Comparison of ENCODE assay signal across 1 cellular context in genomic region chr12:56751712-56752598, GRCh38.
TF ChIP-seq lines count a peak whose summit lies in the region.

TSS of gene PRIM1 (minus strand) at chr12:56752323. CDS start at chr12:56752298, 25 bp downstream.

TF ChIP-seq in HEK293, 187 proteins besides CTCF, POLR2A, EP300 and RAD21 (continued from another document and continues in another):
- no peak for TF ChIP-seq ZNF292 (tag by site-specific recombination; IDR thresholded peaks at IDR 0.05; ENCODE audit: borderline replicate concordance, low read depth)
- TF ChIP-seq ZSCAN5A (tag by site-specific recombination; IDR thresholded peaks at IDR 0.05) = no peak
- TF ChIP-seq ZNF555 (tag by site-specific recombination; conservative IDR thresholded peaks at IDR 0.05) = no peak
- TF ChIP-seq ZNF560 (tag by site-specific recombination; IDR thresholded peaks at IDR 0.05; ENCODE audit: borderline replicate concordance) = no peak
- peak; percentile 83 for TF ChIP-seq ZBTB8A (tag by site-specific recombination; IDR thresholded peaks at IDR 0.05)
- TF ChIP-seq ZNF426 (tag by site-specific recombination; IDR thresholded peaks at IDR 0.05) = no peak
- TF ChIP-seq ZNF518A (tag by site-specific recombination; conservative IDR thresholded peaks at IDR 0.05; ENCODE audit: low read depth) = peak; percentile 12; the same call in 1 of the 2 replicates
- TF ChIP-seq AEBP2 (tag by site-specific recombination; IDR thresholded peaks at IDR 0.05; ENCODE audit: borderline replicate concordance) = no peak
- no peak; the same call in 1 of the 2 replicates for TF ChIP-seq KLF16 (tag by site-specific recombination; IDR thresholded peaks at IDR 0.05)
- no peak for TF ChIP-seq OSR2 (tag by site-specific recombination; IDR thresholded peaks at IDR 0.05)
- no peak for TF ChIP-seq ZNF202 (tag by site-specific recombination; IDR thresholded peaks at IDR 0.05; ENCODE audit: borderline replicate concordance)
- TF ChIP-seq ZNF302 (tag by site-specific recombination; IDR thresholded peaks at IDR 0.05; ENCODE audit: low read depth) = no peak
- no peak for TF ChIP-seq ZNF184 (tag by site-specific recombination; IDR thresholded peaks at IDR 0.05)
- peak; percentile 71 for TF ChIP-seq SP3 (tag by site-specific recombination; IDR thresholded peaks at IDR 0.05)
- peak; percentile 39; the same call in 1 of the 2 replicates for TF ChIP-seq ZNF391 (tag by site-specific recombination; IDR thresholded peaks at IDR 0.05; ENCODE audit: borderline replicate concordance, low read depth)
- no peak for TF ChIP-seq ZNF239 (tag by site-specific recombination; IDR thresholded peaks at IDR 0.05)
- TF ChIP-seq ZNF791 (tag by site-specific recombination; IDR thresholded peaks at IDR 0.05) = no peak
- 0 out of 2 replicates have a peak, but pooled peaks have one; percentile 6 for TF ChIP-seq ATF2 (tag by site-specific recombination; IDR thresholded peaks at IDR 0.05; ENCODE audit: low read depth)
- no peak for TF ChIP-seq OVOL3 (tag by site-specific recombination; IDR thresholded peaks at IDR 0.05)
- no peak for TF ChIP-seq TCF7L2 (IDR thresholded peaks at IDR 0.05; ENCODE audit: borderline replicate concordance, low read depth, low read length)
- TF ChIP-seq ZNF157 (tag by site-specific recombination; IDR thresholded peaks at IDR 0.05) = no peak
- TF ChIP-seq ZBTB48 (tag by site-specific recombination; IDR thresholded peaks at IDR 0.05) = no peak
- TF ChIP-seq ZNF362 (tag by site-specific recombination; IDR thresholded peaks at IDR 0.05) = peak; percentile 85
- no peak for TF ChIP-seq TSHZ1 (tag by site-specific recombination; IDR thresholded peaks at IDR 0.05; ENCODE audit: borderline replicate concordance)
- TF ChIP-seq ZNF175 (tag by site-specific recombination; IDR thresholded peaks at IDR 0.05) = no peak
- TF ChIP-seq ZNF214 (tag by site-specific recombination; IDR thresholded peaks at IDR 0.05; ENCODE audit: borderline replicate concordance) = no peak
- TF ChIP-seq ZNF148 (tag by site-specific recombination; IDR thresholded peaks at IDR 0.05; ENCODE audit: borderline replicate concordance) = no peak
- no peak for TF ChIP-seq ZNF792 (tag by site-specific recombination; IDR thresholded peaks at IDR 0.05)
- no peak for TF ChIP-seq ZNF19 (tag by site-specific recombination; IDR thresholded peaks at IDR 0.05; ENCODE audit: low read depth)
- no peak for TF ChIP-seq ZNF785 (tag by site-specific recombination; IDR thresholded peaks at IDR 0.05)
- peak; percentile 87 for TF ChIP-seq EGR2 (tag by site-specific recombination; IDR thresholded peaks at IDR 0.05; ENCODE audit: low read depth)
- no peak for TF ChIP-seq ZSCAN18 (tag by site-specific recombination; IDR thresholded peaks at IDR 0.05)
- no peak for TF ChIP-seq REPIN1 (tag by site-specific recombination; IDR thresholded peaks at IDR 0.05; ENCODE audit: low read depth)
- peak; percentile 53 for TF ChIP-seq INSM2 (tag by site-specific recombination; IDR thresholded peaks at IDR 0.05)
- no peak for TF ChIP-seq SCRT1 (tag by site-specific recombination; IDR thresholded peaks at IDR 0.05; ENCODE audit: borderline replicate concordance)
- TF ChIP-seq ZNF670 (tag by site-specific recombination; IDR thresholded peaks at IDR 0.05; ENCODE audit: low read depth) = no peak
- no peak for TF ChIP-seq ZNF121 (tag by site-specific recombination; IDR thresholded peaks at IDR 0.05)
- peak; percentile 16; the same call in 1 of the 2 replicates for TF ChIP-seq BCL11A (tag by site-specific recombination; IDR thresholded peaks at IDR 0.05; ENCODE audit: low read depth)
- peak; percentile 8; the same call in 1 of the 2 replicates for TF ChIP-seq ZIC2 (tag by site-specific recombination; IDR thresholded peaks at IDR 0.05)
- TF ChIP-seq ZNF585B (tag by site-specific recombination; IDR thresholded peaks at IDR 0.05) = no peak
- TF ChIP-seq SCRT2 (tag by site-specific recombination; IDR thresholded peaks at IDR 0.05) = no peak
- peak; percentile 33; the same call in 1 of the 2 replicates for TF ChIP-seq GLIS2 (tag by site-specific recombination; IDR thresholded peaks at IDR 0.05)
- peak; percentile 70 for TF ChIP-seq SP7 (tag by site-specific recombination; IDR thresholded peaks at IDR 0.05)
